ENCODE assay signal across 1 cellular context in the genomic region with DNA sequence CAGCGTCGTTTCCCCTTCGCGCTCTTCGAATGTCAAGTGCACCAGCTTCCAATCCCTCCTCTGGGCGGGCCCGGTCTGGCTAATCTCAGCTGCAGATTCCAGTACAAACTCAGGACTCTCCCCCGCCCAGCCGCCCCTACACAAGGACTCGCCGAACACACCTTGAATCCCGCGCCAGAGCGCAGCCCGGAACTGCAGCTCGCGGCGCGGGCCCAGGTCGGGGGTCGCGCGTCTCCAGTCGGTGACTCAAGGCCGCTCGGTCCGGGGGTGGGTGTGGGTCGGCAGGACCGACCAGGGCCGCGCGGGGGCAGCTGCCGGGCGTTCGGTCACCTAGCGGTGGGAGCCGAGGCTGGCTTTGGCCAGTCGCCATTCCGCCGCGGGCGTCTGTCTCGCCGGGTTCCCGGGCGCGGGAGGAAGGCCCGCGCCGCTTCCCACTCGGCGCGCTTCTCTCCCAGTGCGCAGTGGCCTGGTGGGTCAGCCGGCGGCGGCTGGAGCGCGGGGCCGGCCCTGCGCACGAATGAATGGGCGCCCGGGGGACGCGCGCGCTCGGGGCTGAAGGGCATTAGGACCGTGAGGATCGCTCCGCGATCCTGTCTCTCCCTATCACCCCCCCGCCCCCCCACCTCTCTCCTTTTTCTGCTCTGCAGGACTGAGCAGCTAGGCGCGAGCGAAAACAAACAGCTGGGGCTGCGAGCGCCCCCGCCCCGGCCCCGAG.
A peak's percentile ranks its signal among the peaks of the same experiment; 100 is the strongest.
TF ChIP-seq lines count a peak whose summit lies in the region.

TSS of gene GALNT16 (plus strand) at position 628 of the 715 bp plus-strand sequence. CDS start 133 bp downstream, outside the sequence.

TF ChIP-seq in GM12878, 131 proteins besides CTCF, POLR2A, EP300 and RAD21 (continued from another document):
- TF ChIP-seq, protein P1, sequence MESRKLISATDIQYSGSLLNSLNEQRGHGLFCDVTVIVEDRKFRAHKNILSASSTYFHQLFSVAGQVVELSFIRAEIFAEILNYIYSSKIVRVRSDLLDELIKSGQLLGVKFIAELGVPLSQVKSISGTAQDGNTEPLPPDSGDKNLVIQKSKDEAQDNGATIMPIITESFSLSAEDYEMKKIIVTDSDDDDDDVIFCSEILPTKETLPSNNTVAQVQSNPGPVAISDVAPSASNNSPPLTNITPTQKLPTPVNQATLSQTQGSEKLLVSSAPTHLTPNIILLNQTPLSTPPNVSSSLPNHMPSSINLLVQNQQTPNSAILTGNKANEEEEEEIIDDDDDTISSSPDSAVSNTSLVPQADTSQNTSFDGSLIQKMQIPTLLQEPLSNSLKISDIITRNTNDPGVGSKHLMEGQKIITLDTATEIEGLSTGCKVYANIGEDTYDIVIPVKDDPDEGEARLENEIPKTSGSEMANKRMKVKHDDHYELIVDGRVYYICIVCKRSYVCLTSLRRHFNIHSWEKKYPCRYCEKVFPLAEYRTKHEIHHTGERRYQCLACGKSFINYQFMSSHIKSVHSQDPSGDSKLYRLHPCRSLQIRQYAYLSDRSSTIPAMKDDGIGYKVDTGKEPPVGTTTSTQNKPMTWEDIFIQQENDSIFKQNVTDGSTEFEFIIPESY (IDR thresholded peaks at IDR 0.05): no peak
- TF ChIP-seq, protein P2, sequence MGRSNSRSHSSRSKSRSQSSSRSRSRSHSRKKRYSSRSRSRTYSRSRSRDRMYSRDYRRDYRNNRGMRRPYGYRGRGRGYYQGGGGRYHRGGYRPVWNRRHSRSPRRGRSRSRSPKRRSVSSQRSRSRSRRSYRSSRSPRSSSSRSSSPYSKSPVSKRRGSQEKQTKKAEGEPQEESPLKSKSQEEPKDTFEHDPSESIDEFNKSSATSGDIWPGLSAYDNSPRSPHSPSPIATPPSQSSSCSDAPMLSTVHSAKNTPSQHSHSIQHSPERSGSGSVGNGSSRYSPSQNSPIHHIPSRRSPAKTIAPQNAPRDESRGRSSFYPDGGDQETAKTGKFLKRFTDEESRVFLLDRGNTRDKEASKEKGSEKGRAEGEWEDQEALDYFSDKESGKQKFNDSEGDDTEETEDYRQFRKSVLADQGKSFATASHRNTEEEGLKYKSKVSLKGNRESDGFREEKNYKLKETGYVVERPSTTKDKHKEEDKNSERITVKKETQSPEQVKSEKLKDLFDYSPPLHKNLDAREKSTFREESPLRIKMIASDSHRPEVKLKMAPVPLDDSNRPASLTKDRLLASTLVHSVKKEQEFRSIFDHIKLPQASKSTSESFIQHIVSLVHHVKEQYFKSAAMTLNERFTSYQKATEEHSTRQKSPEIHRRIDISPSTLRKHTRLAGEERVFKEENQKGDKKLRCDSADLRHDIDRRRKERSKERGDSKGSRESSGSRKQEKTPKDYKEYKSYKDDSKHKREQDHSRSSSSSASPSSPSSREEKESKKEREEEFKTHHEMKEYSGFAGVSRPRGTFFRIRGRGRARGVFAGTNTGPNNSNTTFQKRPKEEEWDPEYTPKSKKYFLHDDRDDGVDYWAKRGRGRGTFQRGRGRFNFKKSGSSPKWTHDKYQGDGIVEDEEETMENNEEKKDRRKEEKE (IDR thresholded peaks at IDR 0.05): no peak
- TF ChIP-seq SUZ12 (IDR thresholded peaks at IDR 0.05; ENCODE audit: unreplicated experiment) (peak; percentile 86), SKIL (IDR thresholded peaks at IDR 0.05; ENCODE audit: low read depth, poor library complexity, severe bottlenecking) (no peak)
